Comparison of ENCODE assay signal across 15 cellular contexts in the genomic region with DNA sequence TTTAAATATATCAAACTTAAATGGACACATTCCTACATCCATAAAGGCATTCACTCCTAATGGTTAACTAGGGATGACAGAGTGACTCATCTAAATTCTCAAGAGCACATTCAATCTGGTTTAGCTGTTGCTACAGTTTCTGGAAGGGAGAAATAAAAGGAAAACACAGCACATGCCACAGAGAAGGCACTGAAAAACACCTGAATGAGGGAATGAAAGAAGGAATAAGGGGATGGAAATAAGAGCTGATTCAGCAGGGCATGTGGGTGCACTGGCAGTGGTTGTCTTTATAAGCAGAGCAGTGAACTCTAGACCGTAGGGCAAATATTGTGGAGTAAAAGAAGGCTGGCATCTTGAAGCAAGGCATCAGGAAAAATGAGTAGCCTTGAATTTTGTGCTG.
DNase-seq lines count a peak whose midpoint lies in the region; FAIRE-seq and TF ChIP-seq lines count a peak whose summit lies in the region.
"Had no signal": no experiment of that assay in that cellular context is flagged by ENCODE, and none has a peak within 500 bp of the region (broad histone marks: within the 10 kb centered on the region; RNA-seq: fewer than 3 reads in every experiment).

No MANE protein-coding gene starts in this region.

- H3K27me3 Mint-ChIP-seq in MCF 10A (ENCODE audit: insufficient read depth, unreplicated experiment), result no peaks in the 10 kb centered on the region

- intact Hi-C loops in MCF 10A (cut with micrococcal nuclease) (no loop called here), breast epithelium (cut with DNase I; ENCODE audit: low total_unique reads) (no loop called here), OCI-LY7 (cut with micrococcal nuclease; ENCODE audit: unreplicated experiment) (no loop called here)

- peak overlapping the region; percentile 76 for H3K27ac Mint-ChIP-seq in MCF 10A (ENCODE audit: low read depth, unreplicated experiment)

- no peaks in the 10 kb centered on the region for H3K4me1 ChIP-seq in breast epithelium
- no peaks in the 10 kb centered on the region for H3K4me1 ChIP-seq in OCI-LY7 (ENCODE audit: insufficient read depth, low read length, poor library complexity, severe bottlenecking)
- H3K4me1 ChIP-seq: colonic mucosa had no signal

- H3K4me2 ChIP-seq in OCI-LY7 (ENCODE audit: low read length), result no peak overlapping the region

- H2AFZ ChIP-seq in OCI-LY7 (ENCODE audit: low read length), result no peak overlapping the region

- H3K9me3 Mint-ChIP-seq in MCF 10A (ENCODE audit: unreplicated experiment), result peaks cover 8% of the 10 kb centered on the region

- no peaks in the 10 kb centered on the region for H3K9me2 ChIP-seq in OCI-LY7 (ENCODE audit: insufficient read depth, low read length)

- H3K4me3 Mint-ChIP-seq in MCF 10A (ENCODE audit: unreplicated experiment), result no peak overlapping the region

- peak; percentile 53 for FAIRE-seq in islet of Langerhans (lab: Jason Lieb, UNC)
- FAIRE-seq: A204.1 had no signal

- TF ChIP-seq CTCF in MCF 10A (IDR thresholded peaks at IDR 0.05; ENCODE audit: unreplicated experiment) (no peak), breast epithelium (IDR thresholded peaks at IDR 0.05) (no peak), OCI-LY7 (conservative IDR thresholded peaks at IDR 0.05; ENCODE audit: low read length) (no peak)

- DNase-seq in MCF 10A (ENCODE audit: unreplicated experiment), result peak; percentile 53
- DNase-seq in breast epithelium (ENCODE audit: low spot score in 2 of 2), result no peak
- DNase-seq in amniotic stem cell (lab: John Stamatoyannopoulos, UW), result peak; percentile 22
- DNase-seq in OCI-LY7 (ENCODE audit: low spot score), result no peak
- DNase-seq in KBM-7, result no peak
- DNase-seq in NCI-H446 (lab: John Stamatoyannopoulos, UW), result no peak
- DNase-seq in NCI-H1694 treated with DMSO at 0.1 percent for 48 hours (lab: John Stamatoyannopoulos, UW), result no peak
- DNase-seq: activated gamma-delta T cell; colonic mucosa; GDM1; NCI-H524 treated with DMSO at 0.1 percent for 48 hours; stimulated activated naive CD4-positive, alpha-beta T cell had no signal

- no peak for TF ChIP-seq POLR2A in breast epithelium (IDR thresholded peaks at IDR 0.05)

- H3K36me3 Mint-ChIP-seq in MCF 10A (ENCODE audit: insufficient read depth, unreplicated experiment), result peaks cover 30% of the 10 kb centered on the region

- H3K9me3 ChIP-seq in breast epithelium (no peaks in the 10 kb centered on the region), OCI-LY7 (ENCODE audit: low read length) (no peaks in the 10 kb centered on the region)
- H3K9me3 ChIP-seq: colonic mucosa, HAP-1 had no signal

- H3K27ac ChIP-seq in breast epithelium, result no peak overlapping the region
- no peak overlapping the region for H3K27ac ChIP-seq in OCI-LY7 (ENCODE audit: low read depth, low read length, poor library complexity, severe bottlenecking)
- H3K27ac ChIP-seq: colonic mucosa had no signal

- peaks cover 6% of the 10 kb centered on the region for H3K4me1 Mint-ChIP-seq in MCF 10A (ENCODE audit: insufficient read depth, unreplicated experiment)

- H3K36me3 ChIP-seq in breast epithelium (no peaks in the 10 kb centered on the region), OCI-LY7 (ENCODE audit: insufficient read depth, low read length) (peaks cover 16% of the 10 kb centered on the region; the same call in 1 of the 2 replicates)
- H3K36me3 ChIP-seq: colonic mucosa had no signal

- no peaks in the 10 kb centered on the region for H3K27me3 ChIP-seq in breast epithelium
- H3K27me3 ChIP-seq: colonic mucosa had no signal

- POLR2A ChIA-PET in MCF 10A (lab: Yijun Ruan, JAX), result interaction anchor here (0.7 to 2.1 kb wide), 6 partner anchors 11 to 709 kb away, joined by 3 to 7 read pairs (median 3); no protein-coding TSS in a partner anchor
- POLR2A ChIA-PET in OCI-LY7 (lab: Charles Lee), result interaction anchor here (0.6 to 0.8 kb wide), 2 partner anchors 15 to 183 kb away, joined by 3 to 6 read pairs; no protein-coding TSS in a partner anchor

- no peaks in the 10 kb centered on the region for H4K20me1 ChIP-seq in OCI-LY7 (ENCODE audit: insufficient read depth, low read length)

- CTCF ChIA-PET in MCF 10A (lab: Yijun Ruan, JAX) (interaction anchor here (1.5 to 1.7 kb wide), 2 partner anchors 55 to 122 kb away, joined by 4 read pairs; no protein-coding TSS in a partner anchor), OCI-LY7 (lab: Charles Lee; ENCODE audit: unreplicated experiment) (no interaction called here)

- in situ Hi-C loops in KBM-7 (cut with MboI; ENCODE audit: low pct_unique_long_range_greater_than_20kb, low sequenced_read_pairs), result no loop called here

- no peaks in the 10 kb centered on the region for H3K79me2 ChIP-seq in OCI-LY7 (ENCODE audit: insufficient read depth, low read depth, low read length)

- H3K4me3 ChIP-seq in breast epithelium (no peak overlapping the region), OCI-LY7 (ENCODE audit: low read depth, low read length, poor library complexity, severe bottlenecking) (no peak overlapping the region)
- H3K4me3 ChIP-seq: colonic mucosa, HAP-1 had no signal

- BruUV-seq in MCF 10A (replicated peaks; lab: Mats Ljungman, UMichigan), result no TSS peak
- BruUV-seq in OCI-LY7 (replicated peaks; lab: Mats Ljungman, UMichigan), result no TSS peak

Comparison
In these comparisons a context has a peak if more than half of its experiments do, and no peak if none do; other contexts are left out.
1. DNase-seq: peak in MCF 10A (single experiment) and amniotic stem cell (single experiment); none in breast epithelium (0 of 2), OCI-LY7 (single experiment), KBM-7 (single experiment), NCI-H446 (0 of 2) and NCI-H1694 treated with DMSO at 0.1 percent for 48 hours (single experiment).